In the genomic region with DNA sequence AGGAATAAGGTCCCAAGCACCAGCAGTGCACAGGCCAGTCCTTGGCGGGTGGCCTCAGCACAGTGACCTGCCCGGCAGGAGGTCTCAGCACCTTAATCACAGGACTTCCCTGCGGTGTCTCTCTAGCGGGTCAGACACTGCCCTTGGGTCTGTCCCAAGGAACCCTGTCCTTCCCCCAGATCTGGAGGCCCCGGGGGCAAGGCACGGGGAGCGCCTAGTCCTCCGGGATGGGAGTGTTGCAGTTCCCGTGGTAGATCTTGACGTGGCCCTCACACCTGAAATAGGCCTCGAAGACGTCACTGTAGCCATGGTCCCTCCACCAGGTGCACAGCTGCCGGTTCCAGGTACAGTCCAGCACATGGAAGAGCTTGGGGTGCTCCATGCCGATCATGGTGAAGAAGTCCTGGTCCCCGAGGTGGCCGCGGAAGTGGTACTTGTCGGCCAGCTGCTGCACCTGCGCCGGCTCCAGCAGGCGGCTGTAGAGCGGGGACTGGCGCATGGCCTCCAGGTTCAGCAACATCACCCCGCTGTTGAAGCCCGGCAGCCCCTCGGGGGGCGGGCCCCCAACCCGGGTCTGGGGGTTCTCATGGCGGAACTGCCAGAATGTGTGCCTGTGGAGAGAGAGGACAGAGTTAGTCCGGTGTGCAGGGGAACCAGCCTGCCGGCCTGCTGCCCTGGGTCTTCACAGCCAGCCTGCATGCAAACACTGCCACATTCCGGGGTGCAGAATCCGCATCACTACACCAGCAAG, we compare ENCODE assay signal across 13 cellular contexts.
"Had no signal": no experiment of that assay in that cellular context is flagged by ENCODE, and none has a peak within 500 bp of the region (broad histone marks: within the 10 kb centered on the region; RNA-seq: fewer than 3 reads in every experiment).

No MANE protein-coding gene starts in this region.

- FAIRE-seq: frontal cortex, TTC549 had no signal

- H3K27me3 ChIP-seq: cardiac muscle cell, colonic mucosa had no signal

- ATAC-seq: right cardiac atrium; stimulated activated naive B cell treated with anti-CD40 and anti-IgM and Interleukin-4, amounts not matched to agents 10 μg/mL and 1 μg/mL and 100 μg/mL, for 72 hours had no signal

- H3K36me3 ChIP-seq: cardiac muscle cell, colonic mucosa had no signal

- H3K4me1 ChIP-seq: colonic mucosa had no signal

- H3K4me3 ChIP-seq: cardiac muscle cell, colonic mucosa had no signal

- H3K27ac ChIP-seq: cardiac muscle cell, colonic mucosa had no signal

- DNase-seq: activated CD4-positive, alpha-beta T cell treated with anti-CD3 and anti-CD28 coated beads, Interleukin-2, amount 50 U/mL, for 48 hours; activated CD4-positive, CD25-positive, alpha-beta regulatory T cell; activated naive CD8-positive, alpha-beta T cell treated with anti-CD3 and anti-CD28 coated beads for 36 hours; colonic mucosa; naive B cell; SIG-M5; stimulated activated CD4-positive, alpha-beta T cell treated with anti-CD3 and anti-CD28 coated beads, Interleukin-2, amount 100 ng/mL, for 24 hours; stimulated activated naive B cell treated with anti-CD40 and anti-IgM and Interleukin-4, amounts not matched to agents 10 μg/mL and 1 μg/mL and 100 μg/mL, for 72 hours; T-helper 2 cell had no signal

- H3K9me3 ChIP-seq: colonic mucosa had no signal
